15 cellular contexts compared by ENCODE assay signal in genomic region chr12:92170050-92170449, GRCh38.
"Had no signal": no experiment of that assay in that cellular context is flagged by ENCODE, and none has a peak within 500 bp of the region (broad histone marks: within the 10 kb centered on the region; RNA-seq: fewer than 3 reads in every experiment).

No MANE protein-coding gene starts in this region.

- DNase-seq: activated CD4-positive, alpha-beta memory T cell treated with anti-CD3 and anti-CD28 coated beads, Interleukin-2, amount 10 ng/mL, durations not matched to agents 7 days and 5 days; activated CD8-positive, alpha-beta memory T cell treated with anti-CD3 and anti-CD28 coated beads, Interleukin-2, amount 50 U/mL, for 4 hours; activated naive CD4-positive, alpha-beta T cell treated with Interleukin-2 at 50 U/mL for 16 hours; erythroblast; hippocampal formation; left ventricle myocardium superior; mesendoderm; retina; substantia nigra had no signal

- H3K36me3 ChIP-seq: tibial nerve, vagina had no signal

- H3K4me3 Mint-ChIP-seq: activated CD4-positive, alpha-beta memory T cell treated with anti-CD3 and anti-CD28 coated beads, Interleukin-2, amount 10 ng/mL, durations not matched to agents 7 days and 5 days; natural killer cell treated with Interleukin-12 subunit alpha and Interleukin-12 subunit beta and Interleukin-15 and Interleukin-18, amount 100 ng/mL, for 72 hours; stimulated activated effector memory CD8-positive, alpha-beta T cell treated with anti-CD3 and anti-CD28 coated beads, Interleukin-12 subunit alpha, Interleukin-12 subunit beta, amount 100 ng/mL, for 72 hours had no signal

- H3K27me3 ChIP-seq: tibial nerve, vagina had no signal

- H3K4me3 ChIP-seq: tibial nerve, vagina had no signal

- H3K27ac Mint-ChIP-seq: activated CD4-positive, alpha-beta memory T cell treated with anti-CD3 and anti-CD28 coated beads, Interleukin-2, amount 10 ng/mL, durations not matched to agents 7 days and 5 days; stimulated activated effector memory CD8-positive, alpha-beta T cell treated with anti-CD3 and anti-CD28 coated beads, Interleukin-12 subunit alpha, Interleukin-12 subunit beta, amount 100 ng/mL, for 72 hours had no signal

- H3K27me3 Mint-ChIP-seq: activated CD4-positive, alpha-beta memory T cell treated with anti-CD3 and anti-CD28 coated beads, Interleukin-2, amount 10 ng/mL, durations not matched to agents 7 days and 5 days; natural killer cell treated with Interleukin-12 subunit alpha and Interleukin-12 subunit beta and Interleukin-15 and Interleukin-18, amount 100 ng/mL, for 72 hours had no signal

- ATAC-seq: left ventricle myocardium superior; natural killer cell treated with Interleukin-12 subunit alpha and Interleukin-12 subunit beta and Interleukin-15 and Interleukin-18, amount 100 ng/mL, for 72 hours; stimulated activated effector memory CD8-positive, alpha-beta T cell treated with anti-CD3 and anti-CD28 coated beads, Interleukin-12 subunit alpha, Interleukin-12 subunit beta, amount 100 ng/mL, for 72 hours had no signal

- H3K36me3 Mint-ChIP-seq: natural killer cell treated with Interleukin-12 subunit alpha and Interleukin-12 subunit beta and Interleukin-15 and Interleukin-18, amount 100 ng/mL, for 72 hours; stimulated activated effector memory CD8-positive, alpha-beta T cell treated with anti-CD3 and anti-CD28 coated beads, Interleukin-12 subunit alpha, Interleukin-12 subunit beta, amount 100 ng/mL, for 72 hours had no signal

- H3K9me3 Mint-ChIP-seq: activated CD4-positive, alpha-beta memory T cell treated with anti-CD3 and anti-CD28 coated beads, Interleukin-2, amount 10 ng/mL, durations not matched to agents 7 days and 5 days; natural killer cell treated with Interleukin-12 subunit alpha and Interleukin-12 subunit beta and Interleukin-15 and Interleukin-18, amount 100 ng/mL, for 72 hours; stimulated activated effector memory CD8-positive, alpha-beta T cell treated with anti-CD3 and anti-CD28 coated beads, Interleukin-12 subunit alpha, Interleukin-12 subunit beta, amount 100 ng/mL, for 72 hours had no signal

- H3K9me3 ChIP-seq: tibial nerve, vagina had no signal

- H3K27ac ChIP-seq: vagina had no signal

- FAIRE-seq: astrocyte, keratinocyte had no signal

- H3K4me1 ChIP-seq: tibial nerve, vagina had no signal
